Comparison of ENCODE assay signal across 9 cellular contexts in genomic region chr6:12363651-12364381, GRCh38.
DNase-seq lines count a peak whose midpoint lies in the region; ATAC-seq and TF ChIP-seq lines count a peak whose summit lies in the region.
"Had no signal": no experiment of that assay in that cellular context is flagged by ENCODE, and none has a peak within 500 bp of the region (broad histone marks: within the 10 kb centered on the region; RNA-seq: fewer than 3 reads in every experiment).

No MANE protein-coding gene starts in this region.

- intact Hi-C loops in mucosa of descending colon (cut with DNase I, micrococcal nuclease), result no loop called here
- intact Hi-C loops in A673 (cut with micrococcal nuclease; ENCODE audit: unreplicated experiment), result no loop called here

- no peaks in the 10 kb centered on the region for H3K36me3 ChIP-seq in mucosa of descending colon (ENCODE audit: low read depth)
- H3K36me3 ChIP-seq in HAP-1 (replicated peaks), result no peaks in the 10 kb centered on the region
- H3K36me3 ChIP-seq in A673 (ENCODE audit: insufficient read depth, low read length, poor library complexity, severe bottlenecking), result no peaks in the 10 kb centered on the region

- CTCF ChIA-PET in A673 (lab: Charles Lee), result no interaction called here

- H3K27me3 ChIP-seq in HAP-1 (ENCODE audit: low read depth) (no peaks in the 10 kb centered on the region), A673 (replicated peaks; ENCODE audit: insufficient read depth, low read depth, low read length, poor library complexity) (no peaks in the 10 kb centered on the region)

- H3K27ac ChIP-seq in A673 (ENCODE audit: low read depth, low read length, poor library complexity, severe bottlenecking), result no peak overlapping the region
- H3K27ac ChIP-seq: epithelial cell of prostate had no signal

- H3K9me3 ChIP-seq in mucosa of descending colon (no peaks in the 10 kb centered on the region), HAP-1 (no peaks in the 10 kb centered on the region), A673 (ENCODE audit: low read depth, low read length, poor library complexity, severe bottlenecking) (no peaks in the 10 kb centered on the region)

- H3K4me1 ChIP-seq in mucosa of descending colon (ENCODE audit: low read depth), result peaks cover 23% of the 10 kb centered on the region
- no peaks in the 10 kb centered on the region for H3K4me1 ChIP-seq in HAP-1
- no peaks in the 10 kb centered on the region for H3K4me1 ChIP-seq in A673 (ENCODE audit: insufficient read depth, low read length, poor library complexity, severe bottlenecking)

- peak; percentile 95 for DNase-seq in NOMO-1 treated with DMSO at 0.1 percent for 48 hours (lab: John Stamatoyannopoulos, UW; ENCODE audit: unreplicated experiment)
- DNase-seq in mucosa of descending colon, result peak; percentile 73 to 81 (median 74)
- DNase-seq in A172 (ENCODE audit: low spot score), result no peak
- no peak for DNase-seq in DMS79 treated with DMSO at 0.1 percent for 48 hours (lab: John Stamatoyannopoulos, UW)
- DNase-seq in HAP-1 (ENCODE audit: low spot score in 2 of 2), result no peak
- DNase-seq in A673 (ENCODE audit: low spot score), result no peak

- TF ChIP-seq CTCF in mucosa of descending colon (IDR thresholded peaks at IDR 0.05), result no peak
- TF ChIP-seq CTCF in A673 (conservative IDR thresholded peaks at IDR 0.05; ENCODE audit: low read depth, low read length), result no peak

- H3K4me3 ChIP-seq in mucosa of descending colon (no peak overlapping the region), HAP-1 (no peak overlapping the region), A673 (ENCODE audit: low read depth, low read length, poor library complexity, severe bottlenecking) (no peak overlapping the region)

- in situ Hi-C loops in HAP-1 (cut with MboI; ENCODE audit: low sequenced_read_pairs), result no loop called here

- BruUV-seq in A673 (replicated peaks; lab: Mats Ljungman, UMichigan), result no TSS peak

- ATAC-seq in GM18517 (IDR thresholded peaks at IDR 0.05; ENCODE audit: unreplicated experiment) (peak; percentile 82), HG02840 (IDR thresholded peaks at IDR 0.05; ENCODE audit: low FRiP score, unreplicated experiment) (peak; percentile 62), mucosa of descending colon (peak; percentile 85)

- POLR2A ChIA-PET in A673 (lab: Charles Lee; ENCODE audit: low non-redundant PET), result no interaction called here

Comparison
In these comparisons a context has a peak if more than half of its experiments do, and no peak if none do; other contexts are left out.
1. DNase-seq: peak in NOMO-1 treated with DMSO at 0.1 percent for 48 hours (single experiment) and mucosa of descending colon (3 of 3); none in A172 (single experiment), DMS79 treated with DMSO at 0.1 percent for 48 hours (single experiment), HAP-1 (0 of 2) and A673 (single experiment).
2. Peak in every context shown above with its lines, with median percentiles within 50 percentile points of each other: ATAC-seq.